ENCODE assay signal across 2 cellular contexts in the genomic region with DNA sequence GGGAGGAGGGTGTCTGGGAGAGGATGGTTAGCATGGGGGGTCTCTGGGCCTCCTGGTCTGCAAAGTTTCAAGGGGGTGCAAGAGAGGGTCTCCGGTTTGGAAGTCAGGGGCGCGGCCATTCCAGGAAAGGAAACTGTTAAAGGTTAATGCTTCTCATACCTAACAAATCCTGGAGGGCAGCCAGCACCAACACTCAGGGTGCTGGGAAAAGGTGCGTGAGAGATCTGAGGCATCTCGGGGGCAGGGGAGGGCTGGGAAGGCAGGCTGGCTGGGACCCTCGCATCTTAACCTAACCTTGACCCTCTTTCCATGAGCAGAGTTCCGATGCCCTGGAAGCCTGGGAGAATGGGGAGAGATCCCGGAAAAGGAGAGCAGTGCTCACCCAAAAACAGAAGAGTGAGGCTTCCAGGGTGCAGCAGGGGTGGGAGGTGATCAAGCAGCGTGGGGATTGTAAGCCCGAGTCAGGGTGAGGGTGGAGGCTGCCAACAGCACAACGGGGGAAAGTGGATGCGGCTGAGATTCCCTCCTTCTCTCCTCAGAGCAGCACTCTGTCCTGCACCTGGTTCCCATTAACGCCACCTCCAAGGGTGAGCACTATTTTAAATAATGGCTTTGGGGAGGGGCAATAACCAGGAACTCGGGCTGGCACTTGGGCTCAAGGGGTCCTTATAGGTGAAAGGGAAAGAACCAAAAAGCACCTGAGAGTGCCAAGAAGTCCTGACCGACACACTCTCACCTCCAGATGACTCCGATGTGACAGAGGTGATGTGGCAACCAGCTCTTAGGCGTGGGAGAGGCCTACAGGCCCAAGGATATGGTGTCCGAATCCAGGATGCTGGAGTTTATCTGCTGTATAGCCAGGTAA.
TF ChIP-seq lines count a peak whose summit lies in the region.

No MANE protein-coding gene starts in this region.

TF ChIP-seq in H1, 55 proteins besides CTCF, POLR2A, EP300 and RAD21:
- TF ChIP-seq ASH2L (IDR thresholded peaks at IDR 0.05; ENCODE audit: low read length) (no peak), BRCA1 (IDR thresholded peaks at IDR 0.05; ENCODE audit: low read depth, low read length) (no peak)
- TF ChIP-seq, protein P1, sequence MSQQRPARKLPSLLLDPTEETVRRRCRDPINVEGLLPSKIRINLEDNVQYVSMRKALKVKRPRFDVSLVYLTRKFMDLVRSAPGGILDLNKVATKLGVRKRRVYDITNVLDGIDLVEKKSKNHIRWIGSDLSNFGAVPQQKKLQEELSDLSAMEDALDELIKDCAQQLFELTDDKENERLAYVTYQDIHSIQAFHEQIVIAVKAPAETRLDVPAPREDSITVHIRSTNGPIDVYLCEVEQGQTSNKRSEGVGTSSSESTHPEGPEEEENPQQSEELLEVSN (IDR thresholded peaks at IDR 0.05): no peak

TF ChIP-seq in GM12891, 5 proteins besides CTCF, POLR2A, EP300 and RAD21:
- TF ChIP-seq TAF1 (IDR thresholded peaks at IDR 0.05; ENCODE audit: low read depth, low read length) (no peak), SPI1 (IDR thresholded peaks at IDR 0.05; ENCODE audit: low read depth, low read length) (no peak), PAX5 (IDR thresholded peaks at IDR 0.05; ENCODE audit: insufficient read depth, low read length, severe bottlenecking) (no peak), POLR2AphosphoS5 (IDR thresholded peaks at IDR 0.05; ENCODE audit: low read depth, low read length) (no peak), POU2F2 (IDR thresholded peaks at IDR 0.05; ENCODE audit: low read depth, low read length) (no peak)
